In genomic region chr9:93650448-93650847, GRCh38 we compare ENCODE assay signal across 19 cellular contexts.
DNase-seq lines count a peak whose midpoint lies in the region; ATAC-seq, FAIRE-seq and TF ChIP-seq lines count a peak whose summit lies in the region.
"Had no signal": no experiment of that assay in that cellular context is flagged by ENCODE, and none has a peak within 500 bp of the region (broad histone marks: within the 10 kb centered on the region; RNA-seq: fewer than 3 reads in every experiment).

No MANE protein-coding gene starts in this region.

- no peak overlapping the region for H4K8ac ChIP-seq in IMR-90 (ENCODE audit: low read depth in 2 of 2, low read length in 2 of 2)

- ATAC-seq in activated T-cell treated with anti-CD3 and anti-CD28 coated beads, Interleukin-2, amount 50 U/mL, for 72 hours (replicated peaks in 1 of 2), result no peak
- no peak for ATAC-seq in IMR-90 (ENCODE audit: low read depth)
- ATAC-seq in stimulated activated effector memory CD8-positive, alpha-beta T cell treated with anti-CD3 and anti-CD28 coated beads, Interleukin-12 subunit alpha, Interleukin-12 subunit beta, amount 100 ng/mL, for 72 hours, result peak; percentile 31
- ATAC-seq in GM18502 (IDR thresholded peaks at IDR 0.05; ENCODE audit: poor library complexity, unreplicated experiment), result no peak
- ATAC-seq in HG03095 (IDR thresholded peaks at IDR 0.05; ENCODE audit: unreplicated experiment), result no peak
- ATAC-seq: effector memory CD8-positive, alpha-beta T cell; PC-3 had no signal

- H3K36me3 Mint-ChIP-seq in activated T-cell treated with anti-CD3 and anti-CD28 coated beads, Interleukin-2, amount 50 U/mL, for 24 hours (ENCODE audit: low read depth), result peaks cover 74% of the 10 kb centered on the region
- H3K36me3 Mint-ChIP-seq in activated T-cell treated with anti-CD3 and anti-CD28 coated beads, Interleukin-2, amount 50 U/mL, for 72 hours (ENCODE audit: insufficient read depth in 2 of 2), result no peaks in the 10 kb centered on the region
- H3K36me3 Mint-ChIP-seq in stimulated activated effector memory CD8-positive, alpha-beta T cell treated with anti-CD3 and anti-CD28 coated beads, Interleukin-12 subunit alpha, Interleukin-12 subunit beta, amount 100 ng/mL, for 72 hours, result peaks cover 14% of the 10 kb centered on the region
- H3K36me3 Mint-ChIP-seq in activated CD4-positive, alpha-beta memory T cell treated with anti-CD3 and anti-CD28 coated beads for 36 hours, result peaks cover 13% of the 10 kb centered on the region
- H3K36me3 Mint-ChIP-seq: activated naive CD4-positive, alpha-beta T cell treated with anti-CD3 and anti-CD28 coated beads, Interleukin-2, amount 50 U/mL, for 72 hours had no signal

- H3K4me1 ChIP-seq in IMR-90 (ENCODE audit: control insufficient read depth, insufficient read depth, low read length) (no peaks in the 10 kb centered on the region), kidney (ENCODE audit: control insufficient read depth in 1 of 2, insufficient read depth in 1 of 2, low read depth in 1 of 2, low read length in 2 of 2) (no peaks in the 10 kb centered on the region)

- TF ChIP-seq RAD21 in IMR-90 (IDR thresholded peaks at IDR 0.05; ENCODE audit: low read length), result no peak

- no peak overlapping the region for H3K4me2 ChIP-seq in IMR-90 (ENCODE audit: low read depth, low read length)

- dilution Hi-C loops in IMR-90 (cut with HindIII; ENCODE audit: low sequenced_read_pairs, unreplicated experiment), result no loop called here

- H2AK9ac ChIP-seq in IMR-90 (replicated peaks; ENCODE audit: low read depth, low read length, poor library complexity), result no peak overlapping the region

- no peak overlapping the region for H3K4ac ChIP-seq in IMR-90 (ENCODE audit: low read depth, low read length)

- peaks cover 0 to 9% of the 10 kb centered on the region in 2 experiments; a peak in 2 of 4 replicates for H3K79me1 ChIP-seq in IMR-90 (ENCODE audit: low read depth in 1 of 2, low read length in 2 of 2)

- no peak overlapping the region for H4K5ac ChIP-seq in IMR-90 (ENCODE audit: low read depth, low read length)

- H3K9ac ChIP-seq in IMR-90 (ENCODE audit: low read depth, low read length), result no peak overlapping the region
- no peak overlapping the region for H3K9ac ChIP-seq in kidney (ENCODE audit: low read length in 2 of 2)

- no TSS peak for BruUV-seq in IMR-90 (replicated peaks; lab: Mats Ljungman, UMichigan)

- CTCF ChIA-PET in IMR-90 (lab: Yijun Ruan, JAX), result no interaction called here
- CTCF ChIA-PET in activated CD4-positive, alpha-beta memory T cell treated with anti-CD3 and anti-CD28 coated beads for 36 hours (lab: Charles Lee), result no interaction called here

- TF ChIP-seq POLR2A in IMR-90 (IDR thresholded peaks at IDR 0.05; ENCODE audit: low read depth, low read length), result no peak

- no peak overlapping the region for H3K18ac ChIP-seq in IMR-90 (ENCODE audit: low read depth, low read length)

- H3K9me3 ChIP-seq in IMR-90 (ENCODE audit: control insufficient read depth, insufficient read depth, low read length) (no peaks in the 10 kb centered on the region), kidney (ENCODE audit: control insufficient read depth in 1 of 2, low read length in 2 of 2) (no peaks in the 10 kb centered on the region)

- no peak overlapping the region for H3K14ac ChIP-seq in IMR-90 (replicated peaks; ENCODE audit: low read depth, low read length)

- H2BK15ac ChIP-seq in IMR-90 (ENCODE audit: low read depth, low read length), result no peak overlapping the region

- H3K36me3 ChIP-seq in IMR-90 (ENCODE audit: control insufficient read depth, insufficient read depth, low read length), result peaks cover 61% of the 10 kb centered on the region
- peaks cover 37 to 41% of the 10 kb centered on the region in 2 donors for H3K36me3 ChIP-seq in kidney (ENCODE audit: control insufficient read depth in 1 of 2, insufficient read depth in 2 of 2, low read length in 2 of 2)

- no peaks in the 10 kb centered on the region for H3K9me3 Mint-ChIP-seq in activated T-cell treated with anti-CD3 and anti-CD28 coated beads, Interleukin-2, amount 50 U/mL, for 24 hours
- no peaks in the 10 kb centered on the region for H3K9me3 Mint-ChIP-seq in activated T-cell treated with anti-CD3 and anti-CD28 coated beads, Interleukin-2, amount 50 U/mL, for 72 hours
- no peaks in the 10 kb centered on the region for H3K9me3 Mint-ChIP-seq in stimulated activated effector memory CD8-positive, alpha-beta T cell treated with anti-CD3 and anti-CD28 coated beads, Interleukin-12 subunit alpha, Interleukin-12 subunit beta, amount 100 ng/mL, for 72 hours
- no peaks in the 10 kb centered on the region for H3K9me3 Mint-ChIP-seq in activated CD4-positive, alpha-beta memory T cell treated with anti-CD3 and anti-CD28 coated beads for 36 hours
- H3K9me3 Mint-ChIP-seq: activated naive CD4-positive, alpha-beta T cell treated with anti-CD3 and anti-CD28 coated beads, Interleukin-2, amount 50 U/mL, for 72 hours; effector memory CD8-positive, alpha-beta T cell; H9; stimulated activated naive CD8-positive, alpha-beta T cell treated with anti-CD3 and anti-CD28 coated beads, Interleukin-15, Interleukin-2, amounts not matched to agents 100 ng/mL and 50 ng/mL, for 24 hours; T-helper 1 cell treated with Interleukin-12 subunit alpha and Interleukin-12 subunit beta and Interleukin-4 antibody, amounts not matched to agents 30 μg/mL and 1 μg/mL, for 36 hours had no signal

- no peak overlapping the region for H2BK5ac ChIP-seq in IMR-90 (ENCODE audit: low read depth, low read length, poor library complexity, severe bottlenecking)

- H2BK120ac ChIP-seq in IMR-90 (ENCODE audit: low read depth, low read length), result no peak overlapping the region

- no peak for FAIRE-seq in kidney (lab: Jason Lieb, UNC)
- FAIRE-seq: A204.1 had no signal

- no peak overlapping the region for H3K23ac ChIP-seq in IMR-90 (ENCODE audit: low read depth, low read length)

- peak overlapping the region; percentile 55 for H2AFZ ChIP-seq in IMR-90 (replicated peaks; ENCODE audit: low read length, poor library complexity)

- H3K4me1 Mint-ChIP-seq in activated T-cell treated with anti-CD3 and anti-CD28 coated beads, Interleukin-2, amount 50 U/mL, for 24 hours (ENCODE audit: low read depth), result no peaks in the 10 kb centered on the region
- no peaks in the 10 kb centered on the region for H3K4me1 Mint-ChIP-seq in activated T-cell treated with anti-CD3 and anti-CD28 coated beads, Interleukin-2, amount 50 U/mL, for 72 hours (ENCODE audit: low read depth)
- H3K4me1 Mint-ChIP-seq in stimulated activated effector memory CD8-positive, alpha-beta T cell treated with anti-CD3 and anti-CD28 coated beads, Interleukin-12 subunit alpha, Interleukin-12 subunit beta, amount 100 ng/mL, for 72 hours, result peaks cover 6% of the 10 kb centered on the region
- H3K4me1 Mint-ChIP-seq in activated CD4-positive, alpha-beta memory T cell treated with anti-CD3 and anti-CD28 coated beads for 36 hours (ENCODE audit: low read depth), result no peaks in the 10 kb centered on the region
- H3K4me1 Mint-ChIP-seq: H9 had no signal

- H3K27me3 Mint-ChIP-seq in activated T-cell treated with anti-CD3 and anti-CD28 coated beads, Interleukin-2, amount 50 U/mL, for 24 hours, result no peaks in the 10 kb centered on the region
- no peaks in the 10 kb centered on the region for H3K27me3 Mint-ChIP-seq in activated T-cell treated with anti-CD3 and anti-CD28 coated beads, Interleukin-2, amount 50 U/mL, for 72 hours (ENCODE audit: low read depth)
- H3K27me3 Mint-ChIP-seq in activated CD4-positive, alpha-beta memory T cell treated with anti-CD3 and anti-CD28 coated beads for 36 hours, result no peaks in the 10 kb centered on the region
- H3K27me3 Mint-ChIP-seq: effector memory CD8-positive, alpha-beta T cell; stimulated activated naive CD8-positive, alpha-beta T cell treated with anti-CD3 and anti-CD28 coated beads, Interleukin-15, Interleukin-2, amounts not matched to agents 100 ng/mL and 50 ng/mL, for 24 hours had no signal

- H3K56ac ChIP-seq in IMR-90 (ENCODE audit: extremely low read depth, insufficient read depth, low read length), result no peak overlapping the region

- H3K27ac Mint-ChIP-seq in activated T-cell treated with anti-CD3 and anti-CD28 coated beads, Interleukin-2, amount 50 U/mL, for 24 hours, result no peak overlapping the region
- H3K27ac Mint-ChIP-seq in activated T-cell treated with anti-CD3 and anti-CD28 coated beads, Interleukin-2, amount 50 U/mL, for 72 hours, result no peak overlapping the region
- H3K27ac Mint-ChIP-seq in stimulated activated effector memory CD8-positive, alpha-beta T cell treated with anti-CD3 and anti-CD28 coated beads, Interleukin-12 subunit alpha, Interleukin-12 subunit beta, amount 100 ng/mL, for 72 hours, result no peak overlapping the region
- H3K27ac Mint-ChIP-seq in activated CD4-positive, alpha-beta memory T cell treated with anti-CD3 and anti-CD28 coated beads for 36 hours, result no peak overlapping the region
- H3K27ac Mint-ChIP-seq: activated naive CD4-positive, alpha-beta T cell treated with anti-CD3 and anti-CD28 coated beads, Interleukin-2, amount 50 U/mL, for 72 hours; effector memory CD8-positive, alpha-beta T cell; H9; stimulated activated naive CD8-positive, alpha-beta T cell treated with anti-CD3 and anti-CD28 coated beads, Interleukin-15, Interleukin-2, amounts not matched to agents 100 ng/mL and 50 ng/mL, for 24 hours; T-helper 1 cell treated with Interleukin-12 subunit alpha and Interleukin-12 subunit beta and Interleukin-4 antibody, amounts not matched to agents 30 μg/mL and 1 μg/mL, for 36 hours had no signal

- TF ChIP-seq CTCF in IMR-90 (conservative IDR thresholded peaks at IDR 0.05; ENCODE audit: low read depth, low read length) (no peak), kidney (IDR thresholded peaks at IDR 0.05; ENCODE audit: borderline replicate concordance, extremely low read depth, insufficient read depth) (no peak)

- 100% methylated on average over 3 of the region's 11 CpGs; no CpG with 5 or more reads in 1 of the 2 experiments for WGBS in IMR-90 (ENCODE audit: extremely low coverage in 2 of 2, insufficient read length in 1 of 2), 2 experiments

- in situ Hi-C loops in IMR-90 (cut with MboI; ENCODE audit: low sequenced_read_pairs), result no loop called here

- H3K27me3 ChIP-seq in IMR-90 (ENCODE audit: control insufficient read depth, insufficient read depth, low read length), result no peaks in the 10 kb centered on the region

- peaks cover 16% of the 10 kb centered on the region for H3K9me1 ChIP-seq in IMR-90 (ENCODE audit: insufficient read depth, low read length)

- H3K27ac ChIP-seq in IMR-90 (ENCODE audit: insufficient read depth, low read length) (no peak overlapping the region), kidney (ENCODE audit: low read depth in 2 of 2, low read length in 2 of 2) (no peak overlapping the region)

- no peak overlapping the region for H3K4me3 Mint-ChIP-seq in activated T-cell treated with anti-CD3 and anti-CD28 coated beads, Interleukin-2, amount 50 U/mL, for 24 hours
- H3K4me3 Mint-ChIP-seq in activated T-cell treated with anti-CD3 and anti-CD28 coated beads, Interleukin-2, amount 50 U/mL, for 72 hours, result no peak overlapping the region
- no peak overlapping the region for H3K4me3 Mint-ChIP-seq in stimulated activated effector memory CD8-positive, alpha-beta T cell treated with anti-CD3 and anti-CD28 coated beads, Interleukin-12 subunit alpha, Interleukin-12 subunit beta, amount 100 ng/mL, for 72 hours
- H3K4me3 Mint-ChIP-seq in activated CD4-positive, alpha-beta memory T cell treated with anti-CD3 and anti-CD28 coated beads for 36 hours, result no peak overlapping the region
- H3K4me3 Mint-ChIP-seq: effector memory CD8-positive, alpha-beta T cell; H9; stimulated activated naive CD8-positive, alpha-beta T cell treated with anti-CD3 and anti-CD28 coated beads, Interleukin-15, Interleukin-2, amounts not matched to agents 100 ng/mL and 50 ng/mL, for 24 hours; T-helper 1 cell treated with Interleukin-12 subunit alpha and Interleukin-12 subunit beta and Interleukin-4 antibody, amounts not matched to agents 30 μg/mL and 1 μg/mL, for 36 hours had no signal

- POLR2A ChIA-PET in IMR-90 (lab: Charles Lee; ENCODE audit: unreplicated experiment), result no interaction called here
- POLR2A ChIA-PET in activated CD4-positive, alpha-beta memory T cell treated with anti-CD3 and anti-CD28 coated beads for 36 hours (lab: Charles Lee), result no interaction called here

- H4K91ac ChIP-seq in IMR-90 (ENCODE audit: insufficient read depth, low read depth, low read length), result no peak overlapping the region

- H3K4me3 ChIP-seq in IMR-90 (ENCODE audit: insufficient read depth, low read depth, low read length) (no peak overlapping the region), kidney (ENCODE audit: low read length in 2 of 2) (no peak overlapping the region)

- no peak overlapping the region for H2AK5ac ChIP-seq in IMR-90 (ENCODE audit: low read depth, low read length)

- no peak overlapping the region for H2BK20ac ChIP-seq in IMR-90 (ENCODE audit: low read depth, low read length)

- intact Hi-C loops in IMR-90 (cut with micrococcal nuclease) (no loop called here), kidney (cut with DNase I) (no loop called here)
- intact Hi-C loops in activated CD4-positive, alpha-beta memory T cell treated with anti-CD3 and anti-CD28 coated beads for 36 hours (cut with micrococcal nuclease), result no loop called here

- 0 out of 2 replicates have a peak, but pooled peaks cover 5% of the 10 kb centered on the region for H4K20me1 ChIP-seq in IMR-90 (ENCODE audit: insufficient read depth, low read length)

- DNase-seq in activated T-cell treated with anti-CD3 and anti-CD28 coated beads, Interleukin-2, amount 50 U/mL, for 24 hours, result peak; percentile 22
- DNase-seq in activated T-cell treated with anti-CD3 and anti-CD28 coated beads, Interleukin-2, amount 50 U/mL, for 72 hours, result no peak
- DNase-seq in IMR-90 (no peak), kidney (peak; percentile 57)
- no peak for DNase-seq in stimulated activated effector memory CD8-positive, alpha-beta T cell treated with anti-CD3 and anti-CD28 coated beads, Interleukin-12 subunit alpha, Interleukin-12 subunit beta, amount 100 ng/mL, for 72 hours (ENCODE audit: low spot score in 2 of 2)
- no peak for DNase-seq in activated CD4-positive, alpha-beta memory T cell treated with anti-CD3 and anti-CD28 coated beads for 36 hours
- DNase-seq: effector memory CD8-positive, alpha-beta T cell; H9; Karpas-422; NCI-H187 treated with DMSO at 0.1 percent for 48 hours; NCI-H226; occipital lobe; PC-3 had no signal

Comparison
In these comparisons a context has a peak if more than half of its experiments do, and no peak if none do; other contexts are left out.
1. DNase-seq: peak in activated T-cell treated with anti-CD3 and anti-CD28 coated beads, Interleukin-2, amount 50 U/mL, for 24 hours (single experiment) and kidney (single experiment); none in activated T-cell treated with anti-CD3 and anti-CD28 coated beads, Interleukin-2, amount 50 U/mL, for 72 hours (0 of 2), IMR-90 (single experiment), stimulated activated effector memory CD8-positive, alpha-beta T cell treated with anti-CD3 and anti-CD28 coated beads, Interleukin-12 subunit alpha, Interleukin-12 subunit beta, amount 100 ng/mL, for 72 hours (0 of 2) and activated CD4-positive, alpha-beta memory T cell treated with anti-CD3 and anti-CD28 coated beads for 36 hours (single experiment).